25 cellular contexts compared by ENCODE assay signal in genomic region chr3:187794731-187795130, GRCh38.
"Had no signal": no experiment of that assay in that cellular context is flagged by ENCODE, and none has a peak within 500 bp of the region (broad histone marks: within the 10 kb centered on the region; RNA-seq: fewer than 3 reads in every experiment).

No MANE protein-coding gene starts in this region.

- H3K36me3 Mint-ChIP-seq: naive thymus-derived CD8-positive, alpha-beta T cell; stimulated activated naive B cell treated with anti-CD40 and anti-IgM and Interleukin-4, amounts not matched to agents 10 μg/mL and 1 μg/mL and 100 μg/mL, for 72 hours; type B pancreatic cell had no signal

- H3K27ac ChIP-seq: coronary artery, esophagus squamous epithelium, heart right ventricle, lower lobe of right lung, psoas muscle, skin epidermis, stomach, tibial artery had no signal

- DNase-seq: effector memory CD8-positive, alpha-beta T cell; erythroblast; esophagus squamous epithelium; foreskin melanocyte; glutamatergic neuron; heart right ventricle; hippocampal formation; immature natural killer cell; islet precursor cell; kidney glomerular epithelial cell; left ventricle myocardium superior; lower lobe of right lung; naive thymus-derived CD8-positive, alpha-beta T cell; nephron progenitor cell; posterior cingulate gyrus; psoas muscle; right cardiac atrium; spleen; stimulated activated CD4-positive, alpha-beta T cell treated with anti-CD3 and anti-CD28 coated beads, Interleukin-4, amount 100 ng/mL, for 4 hours; stimulated activated naive B cell treated with anti-CD40 and anti-IgM and Interleukin-4, amounts not matched to agents 10 μg/mL and 1 μg/mL and 100 μg/mL, for 72 hours; stomach; tibial artery had no signal

- H3K9me3 ChIP-seq: esophagus squamous epithelium, heart right ventricle, lower lobe of right lung, psoas muscle, spleen, stomach, tibial artery had no signal

- H3K4me3 ChIP-seq: coronary artery, esophagus squamous epithelium, heart right ventricle, lower lobe of right lung, psoas muscle, skin epidermis, spleen, stomach, tibial artery had no signal

- H3K36me3 ChIP-seq: esophagus squamous epithelium, heart right ventricle, lower lobe of right lung, spleen, stomach, tibial artery had no signal

- H3K27me3 Mint-ChIP-seq: effector memory CD8-positive, alpha-beta T cell; type B pancreatic cell had no signal

- H3K4me3 Mint-ChIP-seq: effector memory CD8-positive, alpha-beta T cell; immature natural killer cell; naive thymus-derived CD8-positive, alpha-beta T cell; nephron progenitor cell; stimulated activated naive B cell treated with anti-CD40 and anti-IgM and Interleukin-4, amounts not matched to agents 10 μg/mL and 1 μg/mL and 100 μg/mL, for 72 hours; type B pancreatic cell had no signal

- H3K9me3 Mint-ChIP-seq: immature natural killer cell; naive thymus-derived CD8-positive, alpha-beta T cell; type B pancreatic cell had no signal

- H3K27ac Mint-ChIP-seq: effector memory CD8-positive, alpha-beta T cell; immature natural killer cell; naive thymus-derived CD8-positive, alpha-beta T cell; nephron progenitor cell; stimulated activated naive B cell treated with anti-CD40 and anti-IgM and Interleukin-4, amounts not matched to agents 10 μg/mL and 1 μg/mL and 100 μg/mL, for 72 hours; type B pancreatic cell had no signal

- H3K4me1 ChIP-seq: psoas muscle had no signal

- ATAC-seq: effector memory CD8-positive, alpha-beta T cell; lower lobe of right lung; naive thymus-derived CD8-positive, alpha-beta T cell; stimulated activated naive B cell treated with anti-CD40 and anti-IgM and Interleukin-4, amounts not matched to agents 10 μg/mL and 1 μg/mL and 100 μg/mL, for 72 hours had no signal
